In the genomic region with DNA sequence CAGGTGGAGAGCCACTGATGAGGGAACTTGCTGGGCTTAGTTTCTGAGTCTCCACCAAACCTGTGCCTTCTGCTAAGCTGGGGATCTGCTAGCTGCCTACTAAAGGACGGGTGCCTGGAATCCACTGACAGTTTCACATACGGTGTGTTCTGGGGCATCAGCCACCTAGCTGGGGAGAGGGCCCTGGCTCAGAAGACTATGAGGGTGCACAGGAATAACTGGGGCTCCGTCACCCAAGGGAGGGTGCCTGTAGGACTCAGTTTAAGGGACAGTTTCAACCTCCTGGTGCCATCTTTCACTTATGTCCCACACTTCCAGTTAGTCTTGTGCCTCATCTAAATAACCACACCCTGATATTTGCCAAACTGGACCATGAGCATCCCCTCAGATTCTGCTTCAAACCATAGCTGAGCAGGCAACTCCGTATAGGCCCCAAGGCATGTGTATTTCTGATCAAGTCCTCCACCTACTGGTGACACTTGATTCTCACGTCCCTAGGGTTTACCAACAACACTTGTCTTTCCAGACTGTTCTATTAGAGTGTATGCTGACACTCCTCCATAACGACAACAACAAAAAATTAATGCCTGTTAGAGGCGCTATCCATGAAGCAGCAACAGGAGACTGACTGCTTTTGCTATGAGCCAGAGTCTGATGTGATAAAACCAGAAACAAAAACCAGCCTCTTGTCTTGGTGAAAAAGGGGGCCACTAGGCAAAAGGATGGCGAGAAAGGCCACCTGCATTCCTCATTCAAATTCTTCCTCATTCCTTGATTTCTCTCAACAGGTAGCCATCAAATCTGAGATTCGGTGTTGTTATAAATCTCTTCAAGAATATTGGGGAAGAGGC, we compare ENCODE assay signal across 8 cellular contexts. TPM values are rescaled to one million over a fixed set of nuclear protein-coding genes. Genes with fewer than 3 reads are reported as not detected.
DNase-seq lines count a peak whose midpoint lies in the region; TF ChIP-seq lines count a peak whose summit lies in the region.

No MANE protein-coding gene starts in this region.

- TF ChIP-seq CTCF in Peyer's patch (IDR thresholded peaks at IDR 0.05), result peak; percentile 18 to 81 (median 66)
- TF ChIP-seq CTCF in astrocyte of the spinal cord (IDR thresholded peaks at IDR 0.05; ENCODE audit: low read depth, low read length), result peak; percentile 62

- H3K4me1 ChIP-seq in Peyer's patch, result no peaks in the 10 kb centered on the region

- peak; percentile 66 for DNase-seq in A172 (ENCODE audit: low spot score)
- peak; percentile 73 for DNase-seq in GM03348 (ENCODE audit: low spot score)
- DNase-seq in Jurkat, Clone E6-1 (ENCODE audit: low read depth, low spot score), result peak; percentile 64
- DNase-seq in Peyer's patch, result peak in 1 of 3 donors; percentile 62
- peak; percentile 55 for DNase-seq in astrocyte of the spinal cord (ENCODE audit: low read depth, low spot score)
- peak; percentile 81 for DNase-seq in inferior parietal cortex (ENCODE audit: extremely low spot score)
- DNase-seq in stimulated activated CD8-positive, alpha-beta memory T cell treated with anti-CD3 and anti-CD28 coated beads, Interleukin-4, amount 100 ng/mL, for 24 hours (ENCODE audit: low read depth), result peak; percentile 4
- DNase-seq in NK-92 treated with Interleukin-12 subunit alpha and Interleukin-12 subunit beta, amount 100 ng/mL, for 24 hours (lab: John Stamatoyannopoulos, UW), result no peak

- H3K36me3 ChIP-seq in Peyer's patch, result no peaks in the 10 kb centered on the region

- H3K4me3 ChIP-seq in Jurkat, Clone E6-1 (ENCODE audit: low read length), result no peak overlapping the region
- H3K4me3 ChIP-seq in Peyer's patch (no peak overlapping the region), astrocyte of the spinal cord (ENCODE audit: low read depth, low read length) (no peak overlapping the region)

- in situ Hi-C loops in astrocyte of the spinal cord (cut with HindIII; ENCODE audit: low sequenced_read_pairs), result no loop called here

- no peaks in the 10 kb centered on the region for H3K9me3 ChIP-seq in Peyer's patch

- no peak overlapping the region for H3K27ac ChIP-seq in Peyer's patch

- no peaks in the 10 kb centered on the region for H3K27me3 ChIP-seq in Peyer's patch

- no peak for TF ChIP-seq POLR2A in Peyer's patch (IDR thresholded peaks at IDR 0.05)

RNA-seq across cellular contexts. Expression of a gene that starts 55.0 kb away (rescaled TPM):
- 33.8 and 47.6 TPM in 2 replicates for total RNA-seq in A172 (2014; rRNA removed; shearing (Covaris generic))
- polyA plus RNA-seq in Jurkat, Clone E6-1 (2012; ENCODE audit: insufficient read depth, insufficient read length), result 35.5 TPM
- 100 to 1,000 TPM in 1 of 4 donors, 10 to 100 TPM in 3; 49.7 to 139 (median 76.5) TPM for total RNA-seq in Peyer's patch
